ENCODE assay signal across 8 cellular contexts in the genomic region with DNA sequence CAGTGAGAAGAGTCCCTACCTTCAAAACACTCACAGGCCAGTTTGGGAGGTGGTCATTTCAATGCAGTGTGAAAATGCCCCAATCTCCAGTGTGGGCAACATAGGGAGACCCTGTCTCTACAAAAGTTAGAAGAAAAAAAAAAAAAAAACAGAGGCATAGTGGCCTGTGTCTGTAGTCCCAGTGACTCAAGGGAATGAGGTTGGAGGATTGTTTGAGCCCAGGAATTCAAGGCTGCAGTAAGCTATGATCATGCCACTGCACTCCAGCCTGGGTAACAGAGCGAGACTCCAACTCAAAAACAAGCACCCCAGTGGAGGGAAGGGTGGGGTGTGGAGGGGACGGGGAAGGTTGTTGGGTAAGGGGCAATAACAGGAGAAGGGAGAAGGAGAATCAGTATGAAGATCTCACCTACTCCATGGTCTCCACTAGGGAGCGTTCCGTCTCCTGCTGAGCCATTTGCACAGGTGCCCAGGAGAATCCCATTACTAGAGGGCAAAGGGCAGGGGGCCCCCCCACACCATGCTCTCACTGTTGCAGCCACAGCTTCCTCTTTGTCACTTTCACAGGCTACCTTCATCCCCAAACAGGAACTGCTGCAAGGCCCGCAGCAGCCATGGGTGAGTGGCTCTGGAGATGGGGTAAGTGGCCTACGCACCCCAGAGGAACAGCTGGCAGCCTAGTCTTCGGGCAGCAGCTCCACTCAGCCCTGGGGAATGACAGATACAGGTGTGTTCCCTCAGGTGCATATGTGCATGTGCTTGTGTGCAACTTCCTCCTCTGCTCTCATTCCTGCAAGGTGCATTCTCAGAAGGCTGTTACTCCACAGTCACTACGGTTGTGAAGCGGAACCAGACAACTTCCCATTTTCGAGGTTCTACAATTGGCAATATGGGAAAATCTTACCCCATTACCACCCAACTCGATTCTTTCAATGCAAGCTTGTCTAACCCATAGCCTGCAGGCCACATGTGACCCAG.
A peak's percentile ranks its signal among the peaks of the same experiment; 100 is the strongest.
DNase-seq lines count a peak whose midpoint lies in the region; ATAC-seq and TF ChIP-seq lines count a peak whose summit lies in the region.

No MANE protein-coding gene starts in this region.

- H3K79me2 ChIP-seq in GM23338 (replicated peaks; ENCODE audit: insufficient read depth) = no peaks in the 10 kb centered on the region

- no peak overlapping the region for H3K4me2 ChIP-seq in GM23338

- H3K9me3 ChIP-seq in endodermal cell (ENCODE audit: control insufficient read depth, low read length) = no peaks in the 10 kb centered on the region

- H3K4me1 Mint-ChIP-seq in endodermal cell (peaks cover 11% of the 10 kb centered on the region), GM23338 (no peaks in the 10 kb centered on the region)

- H4K20me1 ChIP-seq in GM23338 (replicated peaks; ENCODE audit: insufficient read depth) = no peaks in the 10 kb centered on the region

- H3K9me3 Mint-ChIP-seq in endodermal cell = no peaks in the 10 kb centered on the region
- H3K9me3 Mint-ChIP-seq in GM23338 = no peaks in the 10 kb centered on the region

- H3K36me3 ChIP-seq in endodermal cell (ENCODE audit: control insufficient read depth, insufficient read depth, low read length) (no peaks in the 10 kb centered on the region), GM23338 (ENCODE audit: insufficient read depth) (no peaks in the 10 kb centered on the region)

- H3K36me3 Mint-ChIP-seq in endodermal cell (ENCODE audit: low read depth) (no peaks in the 10 kb centered on the region), GM23338 (ENCODE audit: low read depth) (no peaks in the 10 kb centered on the region)

- H2AFZ ChIP-seq in GM23338 = no peak overlapping the region

- H3K9ac ChIP-seq in endodermal cell (ENCODE audit: extremely low read depth, low read length, poor library complexity, severe bottlenecking) = no peak overlapping the region

- no peak for TF ChIP-seq CTCF in VCaP (conservative IDR thresholded peaks at IDR 0.05)
- TF ChIP-seq CTCF in endodermal cell (conservative IDR thresholded peaks at IDR 0.05) = peak; percentile 59
- no peak; a peak in 1 of 4 replicates for TF ChIP-seq CTCF in GM23338 (conservative IDR thresholded peaks at IDR 0.05; ENCODE audit: low read depth in 2 of 2)

- peak; percentile 93 for ATAC-seq in GM19463 (IDR thresholded peaks at IDR 0.05; ENCODE audit: unreplicated experiment)
- ATAC-seq in HG03457 (IDR thresholded peaks at IDR 0.05; ENCODE audit: unreplicated experiment) = peak; percentile 95
- no peak for ATAC-seq in GM23338

- H3K4me3 Mint-ChIP-seq in endodermal cell = no peak overlapping the region
- H3K4me3 Mint-ChIP-seq in GM23338 = no peak overlapping the region

- H3K4me1 ChIP-seq in endodermal cell (ENCODE audit: control insufficient read depth, insufficient read depth, low read length) (no peaks in the 10 kb centered on the region), GM23338 (ENCODE audit: insufficient read depth) (no peaks in the 10 kb centered on the region)

- H3K4me3 ChIP-seq in endodermal cell (ENCODE audit: low read length) (no peak overlapping the region), GM23338 (no peak overlapping the region)

- H3F3A ChIP-seq in GM23338 (replicated peaks; ENCODE audit: low read depth) = no peaks in the 10 kb centered on the region

- no peaks in the 10 kb centered on the region for H3K27me3 Mint-ChIP-seq in endodermal cell (ENCODE audit: insufficient read depth)
- H3K27me3 Mint-ChIP-seq in GM23338 (ENCODE audit: insufficient read depth, low read depth, poor library complexity) = no peaks in the 10 kb centered on the region

- H3K27ac Mint-ChIP-seq in endodermal cell (no peak overlapping the region), GM23338 (no peak overlapping the region)

- H3K27me3 ChIP-seq in endodermal cell (ENCODE audit: control insufficient read depth, insufficient read depth, low read length, poor library complexity, severe bottlenecking) = no peaks in the 10 kb centered on the region
- no peaks in the 10 kb centered on the region for H3K27me3 ChIP-seq in GM23338 (ENCODE audit: insufficient read depth)

- H3K27ac ChIP-seq in VCaP (peak overlapping the region; percentile 42; the same call in 1 of the 2 replicates), endodermal cell (ENCODE audit: low read depth, low read length) (no peak overlapping the region), GM23338 (ENCODE audit: low read depth) (no peak overlapping the region)

- 86 to 91% methylated on average over 4 to 11 of the region's 11 CpGs for WGBS in endodermal cell (ENCODE audit: insufficient coverage in 1 of 2, insufficient read length in 1 of 2), 2 experiments

- no peaks in the 10 kb centered on the region for H3K9me2 ChIP-seq in GM23338 (ENCODE audit: insufficient read depth)

- DNase-seq in DMS53 treated with DMSO at 0.1 percent for 48 hours (lab: John Stamatoyannopoulos, UW; ENCODE audit: unreplicated experiment) = peak; percentile 85
- DNase-seq in endodermal cell = no peak
- DNase-seq in stimulated activated CD8-positive, alpha-beta memory T cell treated with anti-CD3 and anti-CD28 coated beads, Interleukin-15, amount 100 ng/mL, for 1 hour (ENCODE audit: low read depth) = peak; percentile 14
- DNase-seq in GM23338 (ENCODE audit: low spot score) = no peak
- DNase-seq in inferior parietal cortex (ENCODE audit: extremely low spot score) = no peak

TF ChIP-seq in GM23338, 12 proteins besides CTCF, POLR2A, EP300 and RAD21 (continues in another document):
- TF ChIP-seq STAT1 (IDR thresholded peaks at IDR 0.05; ENCODE audit: unreplicated experiment) (no peak), EZH2 (IDR thresholded peaks at IDR 0.05; ENCODE audit: low read depth, unreplicated experiment) (no peak), CREB1 (CRISPR knock-in tag; IDR thresholded peaks at IDR 0.05; ENCODE audit: low read depth) (no peak), ZNF331 (CRISPR knock-in tag; IDR thresholded peaks at IDR 0.05; ENCODE audit: low read depth) (no peak), ZNF114 (CRISPR knock-in tag; IDR thresholded peaks at IDR 0.05) (no peak), JUNB (IDR thresholded peaks at IDR 0.05; ENCODE audit: unreplicated experiment) (no peak), EZH2phosphoT487 (IDR thresholded peaks at IDR 0.05; ENCODE audit: unreplicated experiment) (no peak)
- TF ChIP-seq, protein P1, sequence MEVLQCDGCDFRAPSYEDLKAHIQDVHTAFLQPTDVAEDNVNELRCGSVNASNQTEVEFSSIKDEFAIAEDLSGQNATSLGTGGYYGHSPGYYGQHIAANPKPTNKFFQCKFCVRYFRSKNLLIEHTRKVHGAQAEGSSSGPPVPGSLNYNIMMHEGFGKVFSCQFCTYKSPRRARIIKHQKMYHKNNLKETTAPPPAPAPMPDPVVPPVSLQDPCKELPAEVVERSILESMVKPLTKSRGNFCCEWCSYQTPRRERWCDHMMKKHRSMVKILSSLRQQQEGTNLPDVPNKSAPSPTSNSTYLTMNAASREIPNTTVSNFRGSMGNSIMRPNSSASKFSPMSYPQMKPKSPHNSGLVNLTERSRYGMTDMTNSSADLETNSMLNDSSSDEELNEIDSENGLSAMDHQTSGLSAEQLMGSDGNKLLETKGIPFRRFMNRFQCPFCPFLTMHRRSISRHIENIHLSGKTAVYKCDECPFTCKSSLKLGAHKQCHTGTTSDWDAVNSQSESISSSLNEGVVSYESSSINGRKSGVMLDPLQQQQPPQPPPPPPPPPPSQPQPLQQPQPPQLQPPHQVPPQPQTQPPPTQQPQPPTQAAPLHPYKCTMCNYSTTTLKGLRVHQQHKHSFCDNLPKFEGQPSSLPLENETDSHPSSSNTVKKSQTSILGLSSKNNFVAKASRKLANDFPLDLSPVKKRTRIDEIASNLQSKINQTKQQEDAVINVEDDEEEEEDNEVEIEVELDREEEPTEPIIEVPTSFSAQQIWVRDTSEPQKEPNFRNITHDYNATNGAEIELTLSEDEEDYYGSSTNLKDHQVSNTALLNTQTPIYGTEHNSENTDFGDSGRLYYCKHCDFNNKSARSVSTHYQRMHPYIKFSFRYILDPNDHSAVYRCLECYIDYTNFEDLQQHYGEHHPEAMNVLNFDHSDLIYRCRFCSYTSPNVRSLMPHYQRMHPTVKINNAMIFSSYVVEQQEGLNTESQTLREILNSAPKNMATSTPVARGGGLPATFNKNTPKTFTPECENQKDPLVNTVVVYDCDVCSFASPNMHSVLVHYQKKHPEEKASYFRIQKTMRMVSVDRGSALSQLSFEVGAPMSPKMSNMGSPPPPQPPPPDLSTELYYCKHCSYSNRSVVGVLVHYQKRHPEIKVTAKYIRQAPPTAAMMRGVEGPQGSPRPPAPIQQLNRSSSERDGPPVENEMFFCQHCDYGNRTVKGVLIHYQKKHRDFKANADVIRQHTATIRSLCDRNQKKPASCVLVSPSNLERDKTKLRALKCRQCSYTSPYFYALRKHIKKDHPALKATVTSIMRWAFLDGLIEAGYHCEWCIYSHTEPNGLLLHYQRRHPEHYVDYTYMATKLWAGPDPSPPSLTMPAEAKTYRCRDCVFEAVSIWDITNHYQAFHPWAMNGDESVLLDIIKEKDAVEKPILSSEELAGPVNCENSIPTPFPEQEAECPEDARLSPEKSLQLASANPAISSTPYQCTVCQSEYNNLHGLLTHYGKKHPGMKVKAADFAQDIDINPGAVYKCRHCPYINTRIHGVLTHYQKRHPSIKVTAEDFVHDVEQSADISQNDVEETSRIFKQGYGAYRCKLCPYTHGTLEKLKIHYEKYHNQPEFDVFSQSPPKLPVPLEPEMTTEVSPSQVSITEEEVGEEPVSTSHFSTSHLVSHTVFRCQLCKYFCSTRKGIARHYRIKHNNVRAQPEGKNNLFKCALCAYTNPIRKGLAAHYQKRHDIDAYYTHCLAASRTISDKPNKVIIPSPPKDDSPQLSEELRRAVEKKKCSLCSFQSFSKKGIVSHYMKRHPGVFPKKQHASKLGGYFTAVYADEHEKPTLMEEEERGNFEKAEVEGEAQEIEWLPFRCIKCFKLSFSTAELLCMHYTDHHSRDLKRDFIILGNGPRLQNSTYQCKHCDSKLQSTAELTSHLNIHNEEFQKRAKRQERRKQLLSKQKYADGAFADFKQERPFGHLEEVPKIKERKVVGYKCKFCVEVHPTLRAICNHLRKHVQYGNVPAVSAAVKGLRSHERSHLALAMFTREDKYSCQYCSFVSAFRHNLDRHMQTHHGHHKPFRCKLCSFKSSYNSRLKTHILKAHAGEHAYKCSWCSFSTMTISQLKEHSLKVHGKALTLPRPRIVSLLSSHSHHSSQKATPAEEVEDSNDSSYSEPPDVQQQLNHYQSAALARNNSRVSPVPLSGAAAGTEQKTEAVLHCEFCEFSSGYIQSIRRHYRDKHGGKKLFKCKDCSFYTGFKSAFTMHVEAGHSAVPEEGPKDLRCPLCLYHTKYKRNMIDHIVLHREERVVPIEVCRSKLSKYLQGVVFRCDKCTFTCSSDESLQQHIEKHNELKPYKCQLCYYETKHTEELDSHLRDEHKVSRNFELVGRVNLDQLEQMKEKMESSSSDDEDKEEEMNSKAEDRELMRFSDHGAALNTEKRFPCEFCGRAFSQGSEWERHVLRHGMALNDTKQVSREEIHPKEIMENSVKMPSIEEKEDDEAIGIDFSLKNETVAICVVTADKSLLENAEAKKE (CRISPR knock-in tag; IDR thresholded peaks at IDR 0.05) = no peak

Comparison
In these comparisons a context has a peak if more than half of its experiments do, and no peak if none do; other contexts are left out.
1. DNase-seq: peak in DMS53 treated with DMSO at 0.1 percent for 48 hours (single experiment) and stimulated activated CD8-positive, alpha-beta memory T cell treated with anti-CD3 and anti-CD28 coated beads, Interleukin-15, amount 100 ng/mL, for 1 hour (single experiment); none in endodermal cell (single experiment), GM23338 (single experiment) and inferior parietal cortex (single experiment).